In genomic region chr3:180755553-180755952, GRCh38 we compare ENCODE assay signal across 18 cellular contexts.
DNase-seq lines count a peak whose midpoint lies in the region; ATAC-seq and TF ChIP-seq lines count a peak whose summit lies in the region.
"Had no signal": no experiment of that assay in that cellular context is flagged by ENCODE, and none has a peak within 500 bp of the region (broad histone marks: within the 10 kb centered on the region; RNA-seq: fewer than 3 reads in every experiment).

No MANE protein-coding gene starts in this region.

- H2BK12ac ChIP-seq in trophoblast cell (ENCODE audit: low read length), result no peak overlapping the region

- H4K12ac ChIP-seq in trophoblast cell (ENCODE audit: low read depth, low read length), result no peak overlapping the region

- H3K27me3 ChIP-seq in GM23338 (ENCODE audit: insufficient read depth) (no peaks in the 10 kb centered on the region), HUES64 (ENCODE audit: insufficient read depth, low read length) (no peaks in the 10 kb centered on the region), endodermal cell (ENCODE audit: control insufficient read depth, insufficient read depth, low read length, poor library complexity, severe bottlenecking) (no peaks in the 10 kb centered on the region), mesendoderm (ENCODE audit: insufficient read depth, low read length, poor library complexity) (no peaks in the 10 kb centered on the region), trophoblast cell (ENCODE audit: insufficient read depth, low read length) (no peaks in the 10 kb centered on the region)

- no peak overlapping the region for H3K14ac ChIP-seq in trophoblast cell (ENCODE audit: low read length)

- no peak overlapping the region for H3K23ac ChIP-seq in mesendoderm (ENCODE audit: low read length)
- H3K23ac ChIP-seq in trophoblast cell (ENCODE audit: low read length), result no peak overlapping the region

- no peak overlapping the region for H2BK15ac ChIP-seq in mesendoderm (replicated peaks; ENCODE audit: low read depth)

- H3K27ac Mint-ChIP-seq in GM23338, result peak overlapping the region; percentile 71; the same call in 1 of the 2 replicates
- H3K27ac Mint-ChIP-seq in endodermal cell, result no peak overlapping the region
- H3K27ac Mint-ChIP-seq: CD4-positive, alpha-beta T cell; IgD-negative memory B cell had no signal

- H2BK120ac ChIP-seq in mesendoderm (ENCODE audit: low read depth, low read length), result no peak overlapping the region
- H2BK120ac ChIP-seq in trophoblast cell (ENCODE audit: insufficient read depth, low read length, poor library complexity), result no peak overlapping the region

- H4K91ac ChIP-seq in trophoblast cell (ENCODE audit: low read depth, low read length), result no peak overlapping the region

- H3K27ac ChIP-seq in GM23338 (ENCODE audit: low read depth) (no peak overlapping the region), HUES64 (ENCODE audit: low read depth, low read length) (peak overlapping the region; percentile 35; the same call in 1 of the 2 replicates), endodermal cell (ENCODE audit: low read depth, low read length) (no peak overlapping the region), mesendoderm (ENCODE audit: low read depth, low read length) (no peak overlapping the region), trophoblast cell (ENCODE audit: low read depth, low read length) (no peak overlapping the region)
- H3K27ac ChIP-seq: 22Rv1, A549, C4-2B, HL-60 had no signal

- DNase-seq in GM23338 (ENCODE audit: low spot score) (peak; percentile 78), endodermal cell (peak; percentile 50), mesendoderm (peak; percentile 38), trophoblast cell (no peak), activated gamma-delta T cell treated with Interleukin-2 at 50 U/mL for 16 hours (no peak), left cardiac atrium (no peak)
- DNase-seq: AML-193; Caco-2; CD4-positive, alpha-beta T cell; GOT3; HCEC 1CT had no signal

- H3K4me3 ChIP-seq in GM23338 (no peak overlapping the region), HUES64 (ENCODE audit: low read length) (no peak overlapping the region), endodermal cell (ENCODE audit: low read length) (no peak overlapping the region), mesendoderm (ENCODE audit: low read length) (no peak overlapping the region), trophoblast cell (ENCODE audit: low read depth, low read length) (no peak overlapping the region)
- H3K4me3 ChIP-seq: A549 had no signal

- no peak for TF ChIP-seq CTCF in GM23338 (conservative IDR thresholded peaks at IDR 0.05; ENCODE audit: low read depth in 2 of 2)
- TF ChIP-seq CTCF in endodermal cell (conservative IDR thresholded peaks at IDR 0.05), result no peak

- intact Hi-C loops in left cardiac atrium (cut with DNase I), result no loop called here

- H4K20me1 ChIP-seq in GM23338 (replicated peaks; ENCODE audit: insufficient read depth), result no peaks in the 10 kb centered on the region

- H3F3A ChIP-seq in GM23338 (replicated peaks; ENCODE audit: low read depth), result no peaks in the 10 kb centered on the region

- H3K56ac ChIP-seq in mesendoderm (ENCODE audit: low read length), result no peak overlapping the region

- H3K4me2 ChIP-seq in GM23338 (no peak overlapping the region), mesendoderm (ENCODE audit: low read length) (no peak overlapping the region), trophoblast cell (ENCODE audit: low read length) (no peak overlapping the region)
- H3K4me2 ChIP-seq: A549 had no signal

- peaks cover 20% of the 10 kb centered on the region for H3K4me1 ChIP-seq in GM23338 (ENCODE audit: insufficient read depth)
- H3K4me1 ChIP-seq in HUES64 (ENCODE audit: insufficient read depth, low read length), result peaks cover 24% of the 10 kb centered on the region
- H3K4me1 ChIP-seq in endodermal cell (ENCODE audit: control insufficient read depth, insufficient read depth, low read length), result no peaks in the 10 kb centered on the region
- H3K4me1 ChIP-seq in mesendoderm (ENCODE audit: control insufficient read depth, low read depth, low read length), result no peaks in the 10 kb centered on the region
- H3K4me1 ChIP-seq in trophoblast cell (ENCODE audit: control insufficient read depth in 1 of 2, insufficient read depth in 2 of 2, low read length in 2 of 2), result no peaks in the 10 kb centered on the region
- H3K4me1 ChIP-seq: A549, Caco-2 had no signal

- no peak overlapping the region for H3K18ac ChIP-seq in mesendoderm (ENCODE audit: low read length)
- no peak overlapping the region for H3K18ac ChIP-seq in trophoblast cell (ENCODE audit: low read length)

- no peak overlapping the region for H4K8ac ChIP-seq in mesendoderm (ENCODE audit: low read depth, low read length)
- H4K8ac ChIP-seq in trophoblast cell (ENCODE audit: low read depth, low read length), result no peak overlapping the region

- H3K9me3 ChIP-seq in HUES64 (ENCODE audit: insufficient read depth, low read depth, low read length), result no peaks in the 10 kb centered on the region
- H3K9me3 ChIP-seq in endodermal cell (ENCODE audit: control insufficient read depth, low read length), result no peaks in the 10 kb centered on the region
- no peaks in the 10 kb centered on the region for H3K9me3 ChIP-seq in trophoblast cell (ENCODE audit: insufficient read depth, low read depth, low read length)
- H3K9me3 ChIP-seq: A549, Caco-2 had no signal

- H3K4ac ChIP-seq in mesendoderm (ENCODE audit: low read depth, low read length) (no peak overlapping the region), trophoblast cell (ENCODE audit: low read depth, low read length) (no peak overlapping the region)

- H3K9ac ChIP-seq in HUES64 (ENCODE audit: low read depth, low read length) (no peak overlapping the region), endodermal cell (ENCODE audit: extremely low read depth, low read length, poor library complexity, severe bottlenecking) (no peak overlapping the region), mesendoderm (ENCODE audit: low read length) (no peak overlapping the region), trophoblast cell (ENCODE audit: low read length) (no peak overlapping the region)

- ATAC-seq in GM23338 (peak; percentile 99), left cardiac atrium (no peak)
- ATAC-seq: A549, HepG2 had no signal

- no peaks in the 10 kb centered on the region for H3K79me2 ChIP-seq in GM23338 (replicated peaks; ENCODE audit: insufficient read depth)
- H3K79me2 ChIP-seq in mesendoderm (ENCODE audit: control insufficient read depth, insufficient read depth, low read length), result no peaks in the 10 kb centered on the region
- H3K79me2 ChIP-seq in trophoblast cell (ENCODE audit: control insufficient read depth, insufficient read depth, low read length, poor library complexity), result no peaks in the 10 kb centered on the region

- H3K9me2 ChIP-seq in GM23338 (ENCODE audit: insufficient read depth), result no peaks in the 10 kb centered on the region

- no peak overlapping the region for H2AK5ac ChIP-seq in mesendoderm (ENCODE audit: low read length)
- no peak overlapping the region for H2AK5ac ChIP-seq in trophoblast cell (ENCODE audit: low read length)

- H3K36me3 ChIP-seq in GM23338 (ENCODE audit: insufficient read depth) (no peaks in the 10 kb centered on the region; the same call in 1 of the 2 replicates), HUES64 (ENCODE audit: insufficient read depth, low read length) (no peaks in the 10 kb centered on the region), endodermal cell (ENCODE audit: control insufficient read depth, insufficient read depth, low read length) (no peaks in the 10 kb centered on the region), mesendoderm (ENCODE audit: control insufficient read depth, insufficient read depth, low read length) (no peaks in the 10 kb centered on the region), trophoblast cell (ENCODE audit: control insufficient read depth in 1 of 2, insufficient read depth in 2 of 2, low read length in 2 of 2) (no peaks in the 10 kb centered on the region)

- WGBS in HUES64, result 13% methylated on average over 2 of the region's 2 CpGs
- 59% methylated on average over 2 of the region's 2 CpGs; no CpG with 5 or more reads in 1 of the 2 experiments for WGBS in endodermal cell (ENCODE audit: insufficient coverage in 1 of 2, insufficient read length in 1 of 2), 2 experiments
- no CpG with 5 or more reads among the region's 2 CpGs for WGBS in mesendoderm (ENCODE audit: extremely low coverage, insufficient coverage, low lambda C conversion rate)
- no CpG with 5 or more reads among the region's 2 CpGs for WGBS in trophoblast cell (ENCODE audit: extremely low coverage, insufficient coverage, insufficient read length)

- H3K4me3 Mint-ChIP-seq in GM23338, result no peak overlapping the region
- no peak overlapping the region for H3K4me3 Mint-ChIP-seq in endodermal cell
- H3K4me3 Mint-ChIP-seq: CD4-positive, alpha-beta T cell; IgD-negative memory B cell had no signal

- H2BK5ac ChIP-seq in mesendoderm (ENCODE audit: low read length) (no peak overlapping the region), trophoblast cell (ENCODE audit: low read depth, low read length, poor library complexity) (no peak overlapping the region)

- no peak overlapping the region for H4K5ac ChIP-seq in mesendoderm (ENCODE audit: low read length)

- no peaks in the 10 kb centered on the region for H3K36me3 Mint-ChIP-seq in GM23338 (ENCODE audit: low read depth)
- no peaks in the 10 kb centered on the region for H3K36me3 Mint-ChIP-seq in endodermal cell (ENCODE audit: low read depth)
- H3K36me3 Mint-ChIP-seq: IgD-negative memory B cell had no signal

- peaks cover 17% of the 10 kb centered on the region; the same call in 2 of the 3 replicates for H3K4me1 Mint-ChIP-seq in GM23338
- no peaks in the 10 kb centered on the region for H3K4me1 Mint-ChIP-seq in endodermal cell
- H3K4me1 Mint-ChIP-seq: IgD-negative memory B cell had no signal

- H3K79me1 ChIP-seq in mesendoderm (ENCODE audit: low read length) (no peaks in the 10 kb centered on the region), trophoblast cell (ENCODE audit: low read length) (no peaks in the 10 kb centered on the region)

- no peaks in the 10 kb centered on the region for H3K27me3 Mint-ChIP-seq in GM23338 (ENCODE audit: insufficient read depth, low read depth, poor library complexity)
- no peaks in the 10 kb centered on the region for H3K27me3 Mint-ChIP-seq in endodermal cell (ENCODE audit: insufficient read depth)
- H3K27me3 Mint-ChIP-seq: IgD-negative memory B cell had no signal

- H3K9me3 Mint-ChIP-seq in GM23338 (no peaks in the 10 kb centered on the region; the same call in 2 of the 3 replicates), endodermal cell (peaks cover 5% of the 10 kb centered on the region)

- H2AFZ ChIP-seq in GM23338 (no peak overlapping the region), trophoblast cell (ENCODE audit: insufficient read depth, low read length, poor library complexity) (no peak overlapping the region)

Comparison
In these comparisons a context has a peak if more than half of its experiments do, and no peak if none do; other contexts are left out.
1. DNase-seq: peak in GM23338 (single experiment), endodermal cell (single experiment) and mesendoderm (single experiment); none in trophoblast cell (0 of 2), activated gamma-delta T cell treated with Interleukin-2 at 50 U/mL for 16 hours (single experiment) and left cardiac atrium (single experiment).